ENCODE assay signal across 1 cellular context in the genomic region with DNA sequence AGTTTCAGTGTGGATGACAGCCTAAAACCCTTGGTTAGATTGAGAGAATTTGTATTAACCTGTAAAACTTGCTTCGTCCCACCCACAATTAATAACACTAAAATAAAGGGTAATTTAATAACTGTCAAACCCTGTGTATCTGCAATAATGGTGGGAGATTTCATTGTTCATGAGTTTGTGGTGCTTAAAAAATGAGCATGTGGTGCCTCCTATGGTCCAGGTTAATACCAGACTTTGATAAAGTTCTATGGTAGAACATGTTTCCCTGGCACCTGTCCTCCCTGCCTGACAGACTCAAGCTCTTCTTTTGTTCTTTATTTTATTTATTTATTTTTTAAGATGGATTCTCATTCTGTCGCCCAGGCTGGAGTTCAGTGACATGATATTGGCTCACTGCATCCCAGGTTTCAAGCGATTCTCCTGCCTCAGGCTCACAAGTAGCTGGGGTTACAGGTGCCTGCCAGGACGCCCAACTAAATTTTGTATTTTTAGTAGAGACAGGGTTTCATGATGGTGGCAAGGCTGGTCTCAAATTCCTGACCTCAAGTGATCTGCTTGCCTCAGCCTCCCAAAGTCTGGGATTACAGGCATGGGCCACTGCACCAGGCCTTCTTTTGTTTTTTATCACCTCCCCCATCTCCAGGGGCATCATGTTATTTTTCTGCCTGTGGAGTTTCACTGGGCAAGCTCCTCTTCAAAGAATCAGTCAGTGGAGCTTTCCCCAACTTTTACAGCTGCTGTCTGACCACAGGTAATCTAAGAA.
TF ChIP-seq lines count a peak whose summit lies in the region.

No MANE protein-coding gene starts in this region.

TF ChIP-seq in GM12878, 131 proteins besides CTCF, POLR2A, EP300 and RAD21 (continued from another document):
- TF ChIP-seq, protein P1, sequence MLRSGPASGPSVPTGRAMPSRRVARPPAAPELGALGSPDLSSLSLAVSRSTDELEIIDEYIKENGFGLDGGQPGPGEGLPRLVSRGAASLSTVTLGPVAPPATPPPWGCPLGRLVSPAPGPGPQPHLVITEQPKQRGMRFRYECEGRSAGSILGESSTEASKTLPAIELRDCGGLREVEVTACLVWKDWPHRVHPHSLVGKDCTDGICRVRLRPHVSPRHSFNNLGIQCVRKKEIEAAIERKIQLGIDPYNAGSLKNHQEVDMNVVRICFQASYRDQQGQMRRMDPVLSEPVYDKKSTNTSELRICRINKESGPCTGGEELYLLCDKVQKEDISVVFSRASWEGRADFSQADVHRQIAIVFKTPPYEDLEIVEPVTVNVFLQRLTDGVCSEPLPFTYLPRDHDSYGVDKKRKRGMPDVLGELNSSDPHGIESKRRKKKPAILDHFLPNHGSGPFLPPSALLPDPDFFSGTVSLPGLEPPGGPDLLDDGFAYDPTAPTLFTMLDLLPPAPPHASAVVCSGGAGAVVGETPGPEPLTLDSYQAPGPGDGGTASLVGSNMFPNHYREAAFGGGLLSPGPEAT (IDR thresholded peaks at IDR 0.05; ENCODE audit: low read depth): no peak
- TF ChIP-seq, protein P2, sequence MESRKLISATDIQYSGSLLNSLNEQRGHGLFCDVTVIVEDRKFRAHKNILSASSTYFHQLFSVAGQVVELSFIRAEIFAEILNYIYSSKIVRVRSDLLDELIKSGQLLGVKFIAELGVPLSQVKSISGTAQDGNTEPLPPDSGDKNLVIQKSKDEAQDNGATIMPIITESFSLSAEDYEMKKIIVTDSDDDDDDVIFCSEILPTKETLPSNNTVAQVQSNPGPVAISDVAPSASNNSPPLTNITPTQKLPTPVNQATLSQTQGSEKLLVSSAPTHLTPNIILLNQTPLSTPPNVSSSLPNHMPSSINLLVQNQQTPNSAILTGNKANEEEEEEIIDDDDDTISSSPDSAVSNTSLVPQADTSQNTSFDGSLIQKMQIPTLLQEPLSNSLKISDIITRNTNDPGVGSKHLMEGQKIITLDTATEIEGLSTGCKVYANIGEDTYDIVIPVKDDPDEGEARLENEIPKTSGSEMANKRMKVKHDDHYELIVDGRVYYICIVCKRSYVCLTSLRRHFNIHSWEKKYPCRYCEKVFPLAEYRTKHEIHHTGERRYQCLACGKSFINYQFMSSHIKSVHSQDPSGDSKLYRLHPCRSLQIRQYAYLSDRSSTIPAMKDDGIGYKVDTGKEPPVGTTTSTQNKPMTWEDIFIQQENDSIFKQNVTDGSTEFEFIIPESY (IDR thresholded peaks at IDR 0.05): no peak
- no peak for TF ChIP-seq HDAC2 (IDR thresholded peaks at IDR 0.05)
